Comparison of ENCODE assay signal across 22 cellular contexts in genomic region chr13:111577956-111578595, GRCh38.
"Had no signal": no experiment of that assay in that cellular context is flagged by ENCODE, and none has a peak within 500 bp of the region (broad histone marks: within the 10 kb centered on the region; RNA-seq: fewer than 3 reads in every experiment).

No MANE protein-coding gene starts in this region.

- H3K4me3 ChIP-seq: esophagus squamous epithelium, skin epidermis, transverse colon had no signal

- H3K36me3 ChIP-seq: esophagus squamous epithelium, transverse colon had no signal

- DNase-seq: activated B cell treated with CpG ODN at 0.5 μM for 24 hours; activated CD4-positive, alpha-beta T cell treated with anti-CD3 and anti-CD28 coated beads for 48 hours; activated CD8-positive, alpha-beta memory T cell treated with anti-CD3 and anti-CD28 coated beads, Interleukin-2, amount 50 U/mL, for 4 hours; activated CD8-positive, alpha-beta T cell treated with anti-CD3 and anti-CD28 coated beads, Interleukin-2, amount 10 ng/mL, durations not matched to agents 7 days and 5 days; activated gamma-delta T cell treated with Interleukin-2 at 50 U/mL for 16 hours; activated T-cell treated with anti-CD3 and anti-CD28 coated beads, Interleukin-2, amount 50 U/mL, for 48 hours; amniotic stem cell; caudate nucleus; effector CD8-positive, alpha-beta T cell; esophagus squamous epithelium; hypothalamus; kidney; left ventricle myocardium superior; natural killer cell; retina; stimulated activated CD4-positive, alpha-beta T cell treated with anti-CD3 and anti-CD28 coated beads, Interleukin-4, amount 100 ng/mL, for 24 hours; stimulated activated naive CD8-positive, alpha-beta T cell treated with anti-CD3 and anti-CD28 coated beads, Interleukin-15, Interleukin-2, amounts not matched to agents 100 U/mL and 50 U/mL, for 24 hours; transverse colon had no signal

- H3K4me3 Mint-ChIP-seq: activated B cell treated with CpG ODN at 0.5 μM for 24 hours; activated CD8-positive, alpha-beta T cell treated with anti-CD3 and anti-CD28 coated beads, Interleukin-2, amount 10 ng/mL, durations not matched to agents 7 days and 5 days; activated naive CD8-positive, alpha-beta T cell; memory B cell; natural killer cell; T-helper 2 cell treated with Interferon-gamma antibody and Interleukin-4, amounts not matched to agents 5 μg/mL and 100 μg/mL, for 36 hours had no signal

- H3K4me1 Mint-ChIP-seq: activated B cell treated with CpG ODN at 0.5 μM for 24 hours, memory B cell, natural killer cell had no signal

- H3K27me3 ChIP-seq: esophagus squamous epithelium, transverse colon had no signal

- H3K4me1 ChIP-seq: esophagus squamous epithelium, transverse colon had no signal

- H3K27me3 Mint-ChIP-seq: activated B cell treated with CpG ODN at 0.5 μM for 24 hours; activated naive CD8-positive, alpha-beta T cell; memory B cell had no signal

- ATAC-seq: activated CD8-positive, alpha-beta T cell treated with anti-CD3 and anti-CD28 coated beads, Interleukin-2, amount 10 ng/mL, durations not matched to agents 7 days and 5 days; left ventricle myocardium superior; natural killer cell; stimulated activated naive CD8-positive, alpha-beta T cell treated with anti-CD3 and anti-CD28 coated beads, Interleukin-15, Interleukin-2, amounts not matched to agents 100 U/mL and 50 U/mL, for 24 hours had no signal

- H3K27ac ChIP-seq: esophagus squamous epithelium, skin epidermis, transverse colon had no signal

- H3K27ac Mint-ChIP-seq: activated B cell treated with CpG ODN at 0.5 μM for 24 hours; activated CD8-positive, alpha-beta T cell treated with anti-CD3 and anti-CD28 coated beads, Interleukin-2, amount 10 ng/mL, durations not matched to agents 7 days and 5 days; activated naive CD8-positive, alpha-beta T cell; memory B cell; natural killer cell; T-helper 2 cell treated with Interferon-gamma antibody and Interleukin-4, amounts not matched to agents 5 μg/mL and 100 μg/mL, for 36 hours had no signal
